In the genomic region with DNA sequence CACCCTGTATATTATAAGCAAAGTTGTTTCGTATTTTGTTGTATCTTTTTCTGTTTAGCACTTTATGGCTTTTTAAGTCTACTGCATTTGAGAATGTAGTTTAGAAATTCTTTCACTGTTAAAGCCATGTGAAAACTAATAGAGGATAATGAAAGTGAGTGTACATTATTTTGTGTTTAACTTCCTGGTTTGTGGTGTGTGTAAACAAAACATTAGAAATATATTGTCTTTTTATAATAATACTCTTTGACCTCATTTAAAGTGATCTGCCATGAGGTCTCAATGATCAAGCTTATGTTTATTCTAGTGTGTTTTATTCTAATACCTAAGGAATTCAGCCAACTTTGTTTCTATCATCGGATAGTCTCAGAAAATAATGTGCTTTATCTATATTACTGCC, we compare ENCODE assay signal across 35 cellular contexts. TPM values are rescaled to one million over a fixed set of nuclear protein-coding genes. Genes with fewer than 3 reads are reported as not detected.
"Had no signal": no experiment of that assay in that cellular context is flagged by ENCODE, and none has a peak within 500 bp of the region (broad histone marks: within the 10 kb centered on the region; RNA-seq: fewer than 3 reads in every experiment).

No MANE protein-coding gene starts in this region.

- FAIRE-seq: RCC 7860, TTC549 had no signal

- H3K9me3 ChIP-seq: ascending aorta, SJCRH30 had no signal

- H3K4me2 ChIP-seq: KMS-11 had no signal

- ATAC-seq: activated T-cell treated with anti-CD3 and anti-CD28 coated beads, Interleukin-2, amount 50 U/mL, for 72 hours; activated T-helper 17 cell treated with anti-CD3 and anti-CD28 coated beads, Interleukin-2, amount 50 U/mL, for 72 hours had no signal

- H3K36me3 Mint-ChIP-seq: activated CD4-positive, alpha-beta memory T cell treated with anti-CD3 and anti-CD28 coated beads for 36 hours; activated naive CD4-positive, alpha-beta T cell treated with anti-CD3 and anti-CD28 coated beads, Interleukin-2, amount 50 U/mL, for 24 hours had no signal

- H3K9ac ChIP-seq: KMS-11 had no signal

- H3K4me1 ChIP-seq: ascending aorta, SJCRH30 had no signal

- H3K27ac ChIP-seq: ascending aorta, cardiac muscle cell, KMS-11, SJCRH30, SK-N-MC had no signal

- H3K9me3 Mint-ChIP-seq: activated B cell treated with CpG ODN at 0.5 μM for 24 hours; activated CD4-positive, alpha-beta memory T cell treated with anti-CD3 and anti-CD28 coated beads for 36 hours; activated naive CD4-positive, alpha-beta T cell treated with anti-CD3 and anti-CD28 coated beads, Interleukin-2, amount 50 U/mL, for 24 hours; activated naive CD8-positive, alpha-beta T cell treated with anti-CD3 and anti-CD28 coated beads, Interleukin-2, amount 10 ng/mL, durations not matched to agents 7 days and 5 days; activated T-cell treated with anti-CD3 and anti-CD28 coated beads, Interleukin-2, amount 50 U/mL, for 72 hours; activated T-helper 17 cell treated with anti-CD3 and anti-CD28 coated beads, Interleukin-2, amount 50 U/mL, for 72 hours; central memory CD8-positive, alpha-beta T cell had no signal

- H3K36me3 ChIP-seq: ascending aorta, cardiac muscle cell, SJCRH30 had no signal

- DNase-seq: activated B cell treated with CpG ODN at 0.5 μM for 24 hours; activated CD4-positive, alpha-beta memory T cell treated with anti-CD3 and anti-CD28 coated beads for 36 hours; activated CD4-positive, alpha-beta T cell treated with anti-CD3 and anti-CD28 coated beads for 4 hours; activated CD4-positive, alpha-beta T cell treated with anti-CD3 and anti-CD28 coated beads, Interleukin-2, amount 50 U/mL, for 1 hour; activated CD4-positive, CD25-positive, alpha-beta regulatory T cell treated with anti-CD3 and anti-CD28 coated beads, Interleukin-2, amount 50 U/mL, for 72 hours; activated CD8-positive, alpha-beta memory T cell treated with anti-CD3 and anti-CD28 coated beads, Interleukin-2, amount 50 U/mL, for 48 hours; activated effector memory CD4-positive, alpha-beta T cell treated with anti-CD3 and anti-CD28 coated beads, Interleukin-2, amount 50 U/mL, for 16 hours; activated naive CD4-positive, alpha-beta T cell; activated naive CD8-positive, alpha-beta T cell treated with anti-CD3 and anti-CD28 coated beads, Interleukin-2, amount 10 ng/mL, durations not matched to agents 7 days and 5 days; activated T-cell treated with anti-CD3 and anti-CD28 coated beads, Interleukin-2, amount 50 U/mL, for 72 hours; amygdala; NCI-H1092 treated with DMSO at 0.1 percent for 48 hours; NCI-H1417; NCI-H146; NCI-H187; NCI-H2029 treated with DMSO at 0.1 percent for 48 hours; NCI-H2171 treated with DMSO at 0.1 percent for 48 hours; NCI-H2227 treated with DMSO at 0.1 percent for 48 hours; NCI-H446; NCI-H524; NCI-H69; SHP77; SJCRH30; T1000 had no signal

- H3K27me3 Mint-ChIP-seq: activated CD4-positive, alpha-beta memory T cell treated with anti-CD3 and anti-CD28 coated beads for 36 hours; activated naive CD4-positive, alpha-beta T cell treated with anti-CD3 and anti-CD28 coated beads, Interleukin-2, amount 50 U/mL, for 24 hours; activated T-helper 17 cell treated with anti-CD3 and anti-CD28 coated beads, Interleukin-2, amount 50 U/mL, for 72 hours had no signal

- H3K4me3 ChIP-seq: ascending aorta, cardiac muscle cell, SJCRH30, SK-N-MC had no signal

- H3K4me1 Mint-ChIP-seq: activated B cell treated with CpG ODN at 0.5 μM for 24 hours had no signal

- H3K4me3 Mint-ChIP-seq: activated B cell treated with CpG ODN at 0.5 μM for 24 hours; activated CD4-positive, alpha-beta memory T cell treated with anti-CD3 and anti-CD28 coated beads for 36 hours; activated naive CD4-positive, alpha-beta T cell treated with anti-CD3 and anti-CD28 coated beads, Interleukin-2, amount 50 U/mL, for 24 hours; activated naive CD8-positive, alpha-beta T cell treated with anti-CD3 and anti-CD28 coated beads, Interleukin-2, amount 10 ng/mL, durations not matched to agents 7 days and 5 days; activated T-cell treated with anti-CD3 and anti-CD28 coated beads, Interleukin-2, amount 50 U/mL, for 72 hours; activated T-helper 17 cell treated with anti-CD3 and anti-CD28 coated beads, Interleukin-2, amount 50 U/mL, for 72 hours; central memory CD8-positive, alpha-beta T cell had no signal

- H3K27me3 ChIP-seq: ascending aorta, SJCRH30 had no signal

- H3K27ac Mint-ChIP-seq: activated B cell treated with CpG ODN at 0.5 μM for 24 hours; activated CD4-positive, alpha-beta memory T cell treated with anti-CD3 and anti-CD28 coated beads for 36 hours; activated naive CD4-positive, alpha-beta T cell treated with anti-CD3 and anti-CD28 coated beads, Interleukin-2, amount 50 U/mL, for 24 hours; activated naive CD8-positive, alpha-beta T cell treated with anti-CD3 and anti-CD28 coated beads, Interleukin-2, amount 10 ng/mL, durations not matched to agents 7 days and 5 days; activated T-cell treated with anti-CD3 and anti-CD28 coated beads, Interleukin-2, amount 50 U/mL, for 72 hours; activated T-helper 17 cell treated with anti-CD3 and anti-CD28 coated beads, Interleukin-2, amount 50 U/mL, for 72 hours had no signal

RNA-seq across cellular contexts. Expression of a gene that starts 27.4 kb away (rescaled TPM):
- total RNA-seq: activated B cell treated with CpG ODN at 0.5 μM for 24 hours, ascending aorta, LHCN-M2, M059J, SJCRH30 had no signal
